In the genomic region with DNA sequence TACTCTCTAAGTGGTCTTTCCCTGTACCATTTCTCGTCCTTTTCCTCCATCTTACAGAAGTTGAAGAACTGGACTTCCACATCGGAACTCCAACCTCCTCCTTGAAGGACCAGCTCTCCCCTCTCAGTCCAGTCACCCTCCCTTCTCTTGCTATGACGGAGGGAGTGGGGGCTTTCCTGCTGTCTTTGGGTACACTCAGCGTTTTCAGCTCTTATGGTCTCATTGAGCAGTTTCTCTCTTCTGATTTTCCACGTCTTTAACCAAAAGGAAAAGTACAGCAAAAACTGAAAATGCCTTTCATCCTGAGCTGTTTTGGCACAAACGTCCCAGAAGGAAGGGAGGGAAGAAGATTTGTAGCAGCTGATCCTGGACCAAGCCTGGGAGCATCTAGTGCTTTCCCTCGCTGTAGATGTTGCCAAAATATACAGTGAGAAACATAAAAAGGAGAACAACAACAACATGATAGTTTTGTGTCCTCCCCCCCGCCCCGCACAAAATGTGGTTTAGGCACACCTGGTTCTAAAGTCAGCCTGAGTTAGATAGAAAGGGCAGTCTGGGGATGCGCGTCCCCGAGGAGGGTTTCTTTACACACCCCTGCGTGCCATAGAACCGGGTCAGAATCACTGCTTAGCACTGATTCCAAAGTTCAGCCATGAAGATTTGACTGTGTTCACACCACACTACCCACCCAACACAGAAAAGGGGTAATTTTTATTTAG, we compare ENCODE assay signal across 1 cellular context.
TF ChIP-seq lines count a peak whose summit lies in the region.

No MANE protein-coding gene starts in this region.

TF ChIP-seq in GM12878, 131 proteins besides CTCF, POLR2A, EP300 and RAD21:
- TF ChIP-seq SUPT20H (IDR thresholded peaks at IDR 0.05; ENCODE audit: borderline replicate concordance, control insufficient read depth, low read depth, low read length) = no peak
- TF ChIP-seq CREB1 (IDR thresholded peaks at IDR 0.05; ENCODE audit: low read depth) = no peak
- no peak for TF ChIP-seq PAX5 (IDR thresholded peaks at IDR 0.05; ENCODE audit: borderline replicate concordance, low read depth, low read length)
- TF ChIP-seq BCL11A (IDR thresholded peaks at IDR 0.05; ENCODE audit: low read depth, low read length) = 0 out of 2 replicates have a peak, but pooled peaks have one; percentile 21
- TF ChIP-seq FOXK2 (IDR thresholded peaks at IDR 0.05) = no peak
